In the genomic region with DNA sequence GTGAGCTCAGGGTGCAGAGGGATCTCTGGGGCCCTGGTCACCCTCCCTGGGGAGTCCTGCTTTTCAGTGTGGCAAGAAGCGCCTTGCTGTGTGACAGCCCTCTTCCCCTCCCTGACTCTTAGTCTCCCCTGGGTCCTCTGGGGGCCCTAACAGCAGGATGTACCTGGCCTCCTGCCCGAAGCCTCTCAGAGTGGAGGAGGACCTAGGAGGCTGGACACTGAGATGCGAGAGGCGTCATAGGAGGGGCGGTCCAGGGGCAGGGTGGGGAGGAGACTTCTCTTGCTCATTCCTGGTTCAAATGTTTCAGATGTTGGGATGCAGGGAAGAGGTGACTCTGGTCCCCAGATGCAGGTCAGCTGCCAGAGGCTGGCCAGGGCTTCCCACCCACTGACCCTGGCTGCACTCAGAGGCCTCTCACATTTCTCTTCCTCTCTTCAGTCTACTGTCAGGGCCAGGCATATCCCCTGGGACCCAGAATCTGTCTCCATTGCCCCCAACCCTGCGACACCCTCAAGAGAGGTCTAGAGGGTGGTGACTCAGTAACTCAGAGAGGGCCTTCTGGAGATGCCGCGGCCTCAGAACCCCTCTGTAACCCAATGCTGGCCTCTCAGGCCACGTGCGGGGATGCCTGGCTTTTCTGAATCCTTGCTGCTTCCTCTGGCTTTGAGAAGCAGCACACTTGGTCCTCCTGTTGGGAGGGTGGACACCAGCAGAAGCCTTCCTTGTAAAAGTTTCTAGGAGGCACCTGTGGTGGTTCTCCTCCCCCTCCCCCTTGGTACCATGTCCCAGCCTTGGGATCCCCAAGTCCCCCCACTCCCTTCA, we compare ENCODE assay signal across 10 cellular contexts. TPM values are rescaled to one million over a fixed set of nuclear protein-coding genes. Genes with fewer than 3 reads are reported as not detected.
DNase-seq lines count a peak whose midpoint lies in the region; ATAC-seq, FAIRE-seq and TF ChIP-seq lines count a peak whose summit lies in the region.
"Had no signal": no experiment of that assay in that cellular context is flagged by ENCODE, and none has a peak within 500 bp of the region (broad histone marks: within the 10 kb centered on the region; RNA-seq: fewer than 3 reads in every experiment).

No MANE protein-coding gene starts in this region.

- peak; percentile 39 for FAIRE-seq in astrocyte (lab: Jason Lieb, UNC)
- FAIRE-seq: endometrium had no signal

- peaks cover 31% of the 10 kb centered on the region for H3K4me1 Mint-ChIP-seq in astrocyte (ENCODE audit: low read depth, unreplicated experiment)
- H3K4me1 Mint-ChIP-seq: activated CD4-positive, alpha-beta T cell treated with anti-CD3 and anti-CD28 coated beads, Interleukin-2, amount 10 ng/mL, durations not matched to agents 24 days and 14 days had no signal

- WGBS in hepatocyte (ENCODE audit: low lambda C conversion rate, missing lambda C conversion rate) = 74% methylated on average over 10 of the region's 10 CpGs

- H3K27ac ChIP-seq in astrocyte (ENCODE audit: low read depth, low read length) = peak overlapping the region; percentile 96
- peak overlapping the region; percentile 95 for H3K27ac ChIP-seq in hepatocyte

- H3K27me3 ChIP-seq in astrocyte (ENCODE audit: insufficient read depth, low read length) (no peaks in the 10 kb centered on the region), hepatocyte (no peaks in the 10 kb centered on the region), skeletal muscle satellite cell (ENCODE audit: control insufficient read depth, insufficient read depth, low read length) (no peaks in the 10 kb centered on the region)

- H3K4me3 Mint-ChIP-seq in astrocyte (ENCODE audit: unreplicated experiment) = no peak overlapping the region
- H3K4me3 Mint-ChIP-seq: activated CD4-positive, alpha-beta T cell treated with anti-CD3 and anti-CD28 coated beads, Interleukin-2, amount 10 ng/mL, durations not matched to agents 24 days and 14 days had no signal

- H3K9me3 ChIP-seq in astrocyte (ENCODE audit: insufficient read depth, low read depth, low read length) (no peaks in the 10 kb centered on the region), hepatocyte (ENCODE audit: low read depth) (no peaks in the 10 kb centered on the region), skeletal muscle satellite cell (replicated peaks; ENCODE audit: low read length) (no peaks in the 10 kb centered on the region)

- H2AFZ ChIP-seq in astrocyte (ENCODE audit: low read depth, low read length) (no peak overlapping the region), hepatocyte (no peak overlapping the region)

- H3K4me2 ChIP-seq in astrocyte (ENCODE audit: low read length) = peak overlapping the region; percentile 81
- peak overlapping the region; percentile 68 for H3K4me2 ChIP-seq in hepatocyte
- peak overlapping the region; percentile 60 for H3K4me2 ChIP-seq in skeletal muscle satellite cell (ENCODE audit: low read length)

- DNase-seq in GM03348 (ENCODE audit: low spot score) (peak; percentile 89), astrocyte (ENCODE audit: low read depth) (peak; percentile 52), hepatocyte (ENCODE audit: low spot score) (peak; percentile 77), NCI-H524 treated with DMSO at 0.1 percent for 48 hours (lab: John Stamatoyannopoulos, UW) (no peak), activated gamma-delta T cell (lab: John Stamatoyannopoulos, UW) (no peak)
- DNase-seq: activated CD4-positive, alpha-beta T cell treated with anti-CD3 and anti-CD28 coated beads, Interleukin-2, amount 10 ng/mL, durations not matched to agents 24 days and 14 days had no signal

- H3K36me3 ChIP-seq in astrocyte (ENCODE audit: insufficient read depth, low read length) (no peaks in the 10 kb centered on the region), hepatocyte (replicated peaks; ENCODE audit: insufficient read depth, low read depth) (no peaks in the 10 kb centered on the region), skeletal muscle satellite cell (ENCODE audit: insufficient read depth, low read length) (no peaks in the 10 kb centered on the region)

- no peaks in the 10 kb centered on the region for H3K9me2 ChIP-seq in hepatocyte (replicated peaks; ENCODE audit: insufficient read depth)

- H3K36me3 Mint-ChIP-seq in astrocyte (ENCODE audit: low read depth, unreplicated experiment) = peaks cover 6% of the 10 kb centered on the region

- H3K9me3 Mint-ChIP-seq in astrocyte (ENCODE audit: unreplicated experiment) = no peaks in the 10 kb centered on the region
- H3K9me3 Mint-ChIP-seq: activated CD4-positive, alpha-beta T cell treated with anti-CD3 and anti-CD28 coated beads, Interleukin-2, amount 10 ng/mL, durations not matched to agents 24 days and 14 days had no signal

- no peak for TF ChIP-seq CTCF in astrocyte (IDR thresholded peaks at IDR 0.05; ENCODE audit: insufficient read depth, low read depth, low read length)
- no peak for TF ChIP-seq CTCF in hepatocyte (IDR thresholded peaks at IDR 0.05; ENCODE audit: poor library complexity)

- no peaks in the 10 kb centered on the region for H3K27me3 Mint-ChIP-seq in astrocyte (ENCODE audit: low read depth, unreplicated experiment)
- H3K27me3 Mint-ChIP-seq: activated CD4-positive, alpha-beta T cell treated with anti-CD3 and anti-CD28 coated beads, Interleukin-2, amount 10 ng/mL, durations not matched to agents 24 days and 14 days had no signal

- ATAC-seq in HG02763 (IDR thresholded peaks at IDR 0.05; ENCODE audit: unreplicated experiment) (no peak), GM18907 (IDR thresholded peaks at IDR 0.05; ENCODE audit: unreplicated experiment) (no peak)

- H3K4me3 ChIP-seq in astrocyte (ENCODE audit: insufficient read depth, low read depth, low read length) (no peak overlapping the region), hepatocyte (no peak overlapping the region), skeletal muscle satellite cell (ENCODE audit: low read length) (no peak overlapping the region)

- peak overlapping the region; percentile 51 for H3K27ac Mint-ChIP-seq in astrocyte (ENCODE audit: unreplicated experiment)
- H3K27ac Mint-ChIP-seq: activated CD4-positive, alpha-beta T cell treated with anti-CD3 and anti-CD28 coated beads, Interleukin-2, amount 10 ng/mL, durations not matched to agents 24 days and 14 days had no signal

- H3K79me2 ChIP-seq in astrocyte (ENCODE audit: insufficient read depth, low read length) (no peaks in the 10 kb centered on the region), hepatocyte (no peaks in the 10 kb centered on the region)

- no peaks in the 10 kb centered on the region for H4K20me1 ChIP-seq in astrocyte (ENCODE audit: insufficient read depth, low read length)
- H4K20me1 ChIP-seq in hepatocyte (ENCODE audit: insufficient read depth, poor library complexity, severe bottlenecking) = no peaks in the 10 kb centered on the region

- H3K9ac ChIP-seq in astrocyte (ENCODE audit: low read length) (peak overlapping the region; percentile 91), skeletal muscle satellite cell (ENCODE audit: low read depth, low read length) (peak overlapping the region; percentile 27)

- H3K4me1 ChIP-seq in astrocyte (ENCODE audit: insufficient read depth, low read length) = peaks cover 47% of the 10 kb centered on the region
- peaks cover 38% of the 10 kb centered on the region for H3K4me1 ChIP-seq in hepatocyte (ENCODE audit: insufficient read depth)
- H3K4me1 ChIP-seq in skeletal muscle satellite cell (ENCODE audit: control insufficient read depth, insufficient read depth, low read length) = peaks cover 25% of the 10 kb centered on the region

RNA-seq across cellular contexts. Expression of a gene that starts 25.9 kb away (rescaled TPM):
- total RNA-seq in astrocyte (22.3 and 25.6 TPM in 2 replicates), hepatocyte (14.8 and 17.8 TPM in 2 replicates)
- polyA plus RNA-seq in hepatocyte = 21.1 and 21.8 TPM in 2 replicates
- 15.2 and 16.8 TPM in 2 replicates for total RNA-seq in skeletal muscle satellite cell (2012; rRNA removed)

RNA-seq across cellular contexts. Expression of a gene that starts 33.6 kb away (rescaled TPM):
- total RNA-seq in astrocyte (43.9 and 48.4 TPM in 2 replicates), hepatocyte (142 and 155 TPM in 2 replicates)
- polyA plus RNA-seq in hepatocyte = 117 and 144 TPM in 2 replicates
- total RNA-seq in skeletal muscle satellite cell (2012; rRNA removed) = 130 and 165 TPM in 2 replicates

RNA-seq across cellular contexts. Expression of a gene that starts 39.0 kb away (rescaled TPM):
- 26.9 and 47.8 TPM in 2 replicates for total RNA-seq in astrocyte
- 3.2 and 6.4 TPM in 2 replicates for total RNA-seq in hepatocyte
- 7.8 and 8.6 TPM in 2 replicates for polyA plus RNA-seq in hepatocyte
- 7.6 and 13.1 TPM in 2 replicates for total RNA-seq in skeletal muscle satellite cell (2012; rRNA removed)
- total RNA-seq: activated CD4-positive, alpha-beta T cell treated with anti-CD3 and anti-CD28 coated beads, Interleukin-2, amount 10 ng/mL, durations not matched to agents 24 days and 14 days had no signal

RNA-seq across cellular contexts. Expression of a gene that starts 48.1 kb away (rescaled TPM):
- total RNA-seq in astrocyte (15.9 and 17.0 TPM in 2 replicates), hepatocyte (25.2 and 25.6 TPM in 2 replicates)
- polyA plus RNA-seq in hepatocyte = 28.8 and 33.2 TPM in 2 replicates
- total RNA-seq in skeletal muscle satellite cell (2012; rRNA removed) = 25.6 and 27.1 TPM in 2 replicates

Comparison
In these comparisons a context has a peak if more than half of its experiments do, and no peak if none do; other contexts are left out.
1. DNase-seq: peak in GM03348 (single experiment), astrocyte (single experiment) and hepatocyte (single experiment); none in NCI-H524 treated with DMSO at 0.1 percent for 48 hours (single experiment) and activated gamma-delta T cell (single experiment).
2. Peak in every context shown above with its lines, with median percentiles within 50 percentile points of each other: H3K4me2 ChIP-seq.